23 cellular contexts compared by ENCODE assay signal in the genomic region with DNA sequence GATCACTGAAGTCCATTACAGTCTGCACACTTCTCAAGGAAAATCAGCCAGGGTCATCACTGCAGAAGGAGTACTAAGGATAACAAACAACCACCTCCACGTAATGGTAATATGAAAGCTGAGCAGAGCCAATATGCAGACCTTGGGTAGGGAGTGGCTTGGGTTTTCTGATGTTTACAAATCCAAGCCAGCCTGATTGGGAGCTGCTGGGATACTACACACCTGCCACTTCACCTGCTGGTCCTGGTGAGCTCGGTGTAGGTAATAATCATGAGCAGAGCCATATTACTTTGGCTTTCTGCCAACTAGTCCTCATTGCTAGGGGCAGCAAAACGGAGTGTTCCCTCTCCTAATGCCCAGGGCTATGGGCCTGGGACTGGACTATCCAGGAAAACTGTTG.
DNase-seq lines count a peak whose midpoint lies in the region; ATAC-seq and TF ChIP-seq lines count a peak whose summit lies in the region.
"Had no signal": no experiment of that assay in that cellular context is flagged by ENCODE, and none has a peak within 500 bp of the region (broad histone marks: within the 10 kb centered on the region; RNA-seq: fewer than 3 reads in every experiment).

No MANE protein-coding gene starts in this region.

- no peak overlapping the region for H3K4me3 ChIP-seq in mucosa of descending colon
- H3K4me3 ChIP-seq: esophagus squamous epithelium, gastrocnemius medialis, lung, neural progenitor cell, testis had no signal

- H3K4me1 ChIP-seq in mucosa of descending colon (ENCODE audit: low read depth) = no peaks in the 10 kb centered on the region
- H3K4me1 ChIP-seq: esophagus squamous epithelium, gastrocnemius medialis, neural progenitor cell, testis had no signal

- intact Hi-C loops in mucosa of descending colon (cut with DNase I, micrococcal nuclease) = no loop called here

- ATAC-seq in mucosa of descending colon (peak; percentile 93), GM21619 (IDR thresholded peaks at IDR 0.05; ENCODE audit: unreplicated experiment) (no peak)
- ATAC-seq: activated naive CD8-positive, alpha-beta T cell treated with anti-CD3 and anti-CD28 coated beads, Interleukin-2, amount 50 U/mL, for 24 hours; gastrocnemius medialis; stimulated activated effector memory CD8-positive, alpha-beta T cell treated with anti-CD3 and anti-CD28 coated beads, Interleukin-12 subunit alpha, Interleukin-12 subunit beta, amount 100 ng/mL, for 72 hours had no signal

- H3K9me3 ChIP-seq in mucosa of descending colon = no peaks in the 10 kb centered on the region
- H3K9me3 ChIP-seq: esophagus squamous epithelium, gastrocnemius medialis, SK-N-SH, testis had no signal

- H3K36me3 ChIP-seq in mucosa of descending colon (ENCODE audit: low read depth) = no peaks in the 10 kb centered on the region
- H3K36me3 ChIP-seq: brain microvascular endothelial cell, esophagus squamous epithelium, gastrocnemius medialis, neural progenitor cell, WERI-Rb-1 had no signal

- TF ChIP-seq CTCF in mucosa of descending colon (IDR thresholded peaks at IDR 0.05) = no peak

- DNase-seq in NCI-H1092 (lab: John Stamatoyannopoulos, UW) = peak; percentile 19
- peak; percentile 79 for DNase-seq in NCI-H187 treated with DMSO at 0.1 percent for 48 hours (lab: John Stamatoyannopoulos, UW)
- DNase-seq in NCI-H510A (lab: John Stamatoyannopoulos, UW) = peak; percentile 76
- peak in 1 of 3 donors; percentile 61 for DNase-seq in mucosa of descending colon
- DNase-seq in SHP77 treated with DMSO at 0.1 percent for 48 hours (lab: John Stamatoyannopoulos, UW) = no peak
- no peak for DNase-seq in cortex of kidney (lab: John Stamatoyannopoulos, UW)
- DNase-seq: activated CD4-positive, alpha-beta T cell treated with anti-CD3 and anti-CD28 coated beads, Interleukin-2, amount 50 U/mL, for 48 hours; activated effector memory CD4-positive, alpha-beta T cell treated with anti-CD3 and anti-CD28 coated beads, Interleukin-2, amount 50 U/mL, for 16 hours; activated naive CD8-positive, alpha-beta T cell treated with anti-CD3 and anti-CD28 coated beads, Interleukin-2, amount 50 U/mL, for 24 hours; brain microvascular endothelial cell; CD4-positive, alpha-beta T cell; esophagus squamous epithelium; gastrocnemius medialis; kidney; NCI-H226; SK-N-SH; T-helper 2 cell; testis; WERI-Rb-1 had no signal

Comparison
In these comparisons a context has a peak if more than half of its experiments do, and no peak if none do; other contexts are left out.
1. DNase-seq: peak in NCI-H1092 (single experiment), NCI-H187 treated with DMSO at 0.1 percent for 48 hours (single experiment) and NCI-H510A (single experiment); none in SHP77 treated with DMSO at 0.1 percent for 48 hours (single experiment) and cortex of kidney (single experiment).